Comparison of ENCODE assay signal across 1 cellular context in genomic region chr1:26035203-26035958, GRCh38.
A peak's percentile ranks its signal among the peaks of the same experiment; 100 is the strongest.
TF ChIP-seq lines count a peak whose summit lies in the region.

No MANE protein-coding gene starts in this region.

TF ChIP-seq in HepG2, 621 proteins besides CTCF, POLR2A, EP300 and RAD21 (continued from another document and continues in another):
- no peak for TF ChIP-seq TERF1 (CRISPR knock-in tag; IDR thresholded peaks at IDR 0.05)
- TF ChIP-seq ZNF276 (CRISPR knock-in tag; IDR thresholded peaks at IDR 0.05; ENCODE audit: low read depth): 0 out of 2 replicates have a peak, but pooled peaks have one; percentile 35
- TF ChIP-seq KDM4B (CRISPR knock-in tag; IDR thresholded peaks at IDR 0.05): no peak
- TF ChIP-seq BRF2 (CRISPR knock-in tag; IDR thresholded peaks at IDR 0.05): no peak
- peak; percentile 64 for TF ChIP-seq AGO1 (IDR thresholded peaks at IDR 0.05; ENCODE audit: low read depth, low read length, poor library complexity, severe bottlenecking)
- TF ChIP-seq SKIL (CRISPR knock-in tag; IDR thresholded peaks at IDR 0.05; ENCODE audit: borderline replicate concordance): no peak
- no peak for TF ChIP-seq HDAC6 (IDR thresholded peaks at IDR 0.05; ENCODE audit: low read depth, low read length)
- TF ChIP-seq GABPB1 (CRISPR knock-in tag; IDR thresholded peaks at IDR 0.05): peak; percentile 62; the same call in 1 of the 2 replicates
- TF ChIP-seq ZNF121 (CRISPR knock-in tag; IDR thresholded peaks at IDR 0.05): 0 out of 2 replicates have a peak, but pooled peaks have one; percentile 7
- peak; percentile 81; the same call in 1 of the 2 replicates for TF ChIP-seq ZNF709 (CRISPR knock-in tag; IDR thresholded peaks at IDR 0.05)
- TF ChIP-seq ZBTB46 (CRISPR knock-in tag; IDR thresholded peaks at IDR 0.05; ENCODE audit: borderline replicate concordance): 0 out of 2 replicates have a peak, but pooled peaks have one; percentile 45
- 0 out of 2 replicates have a peak, but pooled peaks have one; percentile 15 for TF ChIP-seq MEF2D (CRISPR knock-in tag; IDR thresholded peaks at IDR 0.05)
- TF ChIP-seq PRPF4 (IDR thresholded peaks at IDR 0.05; ENCODE audit: low read depth, low read length, poor library complexity, severe bottlenecking): no peak
- no peak for TF ChIP-seq STAT6 (CRISPR knock-in tag; IDR thresholded peaks at IDR 0.05; ENCODE audit: borderline replicate concordance)
- no peak for TF ChIP-seq FOXO4 (CRISPR knock-in tag; conservative IDR thresholded peaks at IDR 0.05)
- no peak for TF ChIP-seq FOXA1 (IDR thresholded peaks at IDR 0.05)
- TF ChIP-seq FOXA1 (CRISPR knock-in tag; IDR thresholded peaks at IDR 0.05): no peak
- TF ChIP-seq NFAT5 (CRISPR knock-in tag; IDR thresholded peaks at IDR 0.05): no peak
- no peak for TF ChIP-seq GABPA (IDR thresholded peaks at IDR 0.05; ENCODE audit: low read depth, low read length)
- TF ChIP-seq GABPA (CRISPR knock-in tag; IDR thresholded peaks at IDR 0.05; ENCODE audit: low read depth): no peak; the same call in 1 of the 2 replicates
- TF ChIP-seq ZNF850 (CRISPR knock-in tag; conservative IDR thresholded peaks at IDR 0.05): no peak
- no peak for TF ChIP-seq SMAD9 (CRISPR knock-in tag; IDR thresholded peaks at IDR 0.05)
- 0 out of 2 replicates have a peak, but pooled peaks have one; percentile 11 for TF ChIP-seq REPIN1 (CRISPR knock-in tag; IDR thresholded peaks at IDR 0.05; ENCODE audit: borderline replicate concordance, low read depth)
- TF ChIP-seq CBX5 (CRISPR knock-in tag; IDR thresholded peaks at IDR 0.05; ENCODE audit: borderline replicate concordance): no peak
- TF ChIP-seq TGIF2 (CRISPR knock-in tag; IDR thresholded peaks at IDR 0.05): no peak
- no peak; the same call in 1 of the 2 replicates for TF ChIP-seq ZNF34 (CRISPR knock-in tag; IDR thresholded peaks at IDR 0.05; ENCODE audit: borderline replicate concordance)
- TF ChIP-seq AGO2 (optimal IDR thresholded peaks at IDR 0.05; ENCODE audit: low read depth, low read length): peak; percentile 72
- peak; percentile 60 for TF ChIP-seq ZNF350 (CRISPR knock-in tag; IDR thresholded peaks at IDR 0.05; ENCODE audit: borderline replicate concordance, low read depth)
- TF ChIP-seq TAF1 (CRISPR knock-in tag; IDR thresholded peaks at IDR 0.05): peak; percentile 58; the same call in 1 of the 2 replicates
- TF ChIP-seq GLI4 (CRISPR knock-in tag; IDR thresholded peaks at IDR 0.05; ENCODE audit: borderline replicate concordance): no peak
- no peak for TF ChIP-seq SRF (IDR thresholded peaks at IDR 0.05; ENCODE audit: low read depth, low read length)
- no peak for TF ChIP-seq SETDB1 (CRISPR knock-in tag; IDR thresholded peaks at IDR 0.05; ENCODE audit: borderline replicate concordance)
- TF ChIP-seq ATAD3A (CRISPR knock-in tag; IDR thresholded peaks at IDR 0.05): no peak
- TF ChIP-seq HNRNPH1 (optimal IDR thresholded peaks at IDR 0.05; ENCODE audit: low read depth, low read length): no peak
- TF ChIP-seq NBN (conservative IDR thresholded peaks at IDR 0.05): no peak
- peak; percentile 38; the same call in 1 of the 2 replicates for TF ChIP-seq TBX2 (CRISPR knock-in tag; IDR thresholded peaks at IDR 0.05; ENCODE audit: borderline replicate concordance)
- no peak for TF ChIP-seq EEA1 (CRISPR knock-in tag; IDR thresholded peaks at IDR 0.05; ENCODE audit: borderline replicate concordance)
- no peak for TF ChIP-seq MXD1 (CRISPR knock-in tag; IDR thresholded peaks at IDR 0.05)
- TF ChIP-seq SIN3A (IDR thresholded peaks at IDR 0.05; ENCODE audit: borderline replicate concordance, low read depth, low read length): 0 out of 2 replicates have a peak, but pooled peaks have one; percentile 27
- peak; percentile 15; the same call in 1 of the 2 replicates for TF ChIP-seq ZNF572 (CRISPR knock-in tag; IDR thresholded peaks at IDR 0.05)
- no peak for TF ChIP-seq ZNF414 (CRISPR knock-in tag; IDR thresholded peaks at IDR 0.05)
- no peak for TF ChIP-seq MAFG (CRISPR knock-in tag; IDR thresholded peaks at IDR 0.05)
- no peak for TF ChIP-seq ZNF7 (CRISPR knock-in tag; IDR thresholded peaks at IDR 0.05)
- no peak for TF ChIP-seq ZKSCAN5 (CRISPR knock-in tag; IDR thresholded peaks at IDR 0.05)
